In the genomic region with DNA sequence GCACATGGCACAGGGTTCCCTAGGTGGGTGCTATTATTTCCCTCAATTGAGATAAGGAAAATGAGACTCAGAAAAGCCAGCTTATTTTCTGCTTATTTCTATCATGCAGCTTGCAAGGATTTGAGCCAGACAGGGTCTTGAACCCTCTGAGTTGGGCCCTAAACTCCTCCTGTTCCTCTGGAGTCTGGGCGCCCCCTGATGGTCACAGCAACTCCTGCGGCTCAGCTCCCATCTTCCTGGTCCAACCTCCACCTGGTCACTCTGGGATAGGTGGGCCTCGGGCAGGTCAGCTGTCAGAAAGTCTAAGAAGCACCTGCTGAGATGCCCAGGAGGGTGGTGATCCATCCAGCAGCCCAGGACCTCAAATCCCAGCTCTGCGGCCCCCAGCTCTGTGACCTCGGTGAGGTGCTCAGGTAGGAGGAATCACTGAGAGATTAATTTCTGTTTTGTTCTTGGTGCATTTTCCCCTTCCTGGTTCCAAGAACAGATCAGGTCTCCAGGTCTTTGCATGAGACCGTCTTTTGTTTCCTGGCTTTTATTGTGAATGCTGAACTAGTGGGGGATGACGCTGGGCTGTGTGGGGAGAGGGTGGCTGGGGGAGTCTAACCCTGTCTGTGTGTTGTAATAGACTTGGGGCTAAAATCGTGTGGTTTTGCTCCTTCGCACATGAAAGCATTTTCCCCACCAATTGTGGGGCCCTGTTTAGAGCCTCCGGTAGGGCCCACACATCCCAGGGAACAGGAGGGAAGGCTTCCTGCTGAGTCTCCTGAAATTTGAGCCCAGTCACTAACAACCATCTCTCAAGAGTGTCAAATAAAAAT, we compare ENCODE assay signal across 8 cellular contexts. TPM values are rescaled to one million over a fixed set of nuclear protein-coding genes. Genes with fewer than 3 reads are reported as not detected.
A peak's percentile ranks its signal among the peaks of the same experiment; 100 is the strongest.
DNase-seq lines count a peak whose midpoint lies in the region; ATAC-seq, FAIRE-seq and TF ChIP-seq lines count a peak whose summit lies in the region.

No MANE protein-coding gene starts in this region.

- no peak overlapping the region for H3K27ac ChIP-seq in ascending aorta
- H3K27ac ChIP-seq in lower lobe of right lung, result no peak overlapping the region

- no peak for FAIRE-seq in GM19239 (lab: Jason Lieb, UNC)

- H3K4me3 ChIP-seq in BJ (ENCODE audit: low read depth, low read length), result no peak overlapping the region
- no peak overlapping the region for H3K4me3 ChIP-seq in ascending aorta
- no peak overlapping the region for H3K4me3 ChIP-seq in lower lobe of right lung

- H3K36me3 ChIP-seq in BJ (ENCODE audit: control insufficient read depth, insufficient read depth, low read length) (no peaks in the 10 kb centered on the region), ascending aorta (no peaks in the 10 kb centered on the region), lower lobe of right lung (no peaks in the 10 kb centered on the region)

- CTCF ChIA-PET in BJ (lab: Yijun Ruan, JAX), result interaction anchor here (0.6 to 13.9 kb wide), 7 partner anchors 11 to 403 kb away, joined by 3 to 149 read pairs (median 3); no protein-coding TSS in a partner anchor

- no peak for DNase-seq in BJ (ENCODE audit: low read depth)
- DNase-seq in GM19239 (ENCODE audit: insufficient read length, low spot score), result peak; percentile 36
- peak; percentile 95 for DNase-seq in NCI-H2171 treated with DMSO at 0.1 percent for 48 hours (lab: John Stamatoyannopoulos, UW)
- no peak for DNase-seq in ascending aorta (ENCODE audit: low spot score in 2 of 2)
- no peak for DNase-seq in lower lobe of right lung
- no peak for DNase-seq in medulla oblongata (ENCODE audit: extremely low spot score)

- ATAC-seq in lower lobe of right lung, result no peak
- no peak for ATAC-seq in HG02678 (IDR thresholded peaks at IDR 0.05; ENCODE audit: unreplicated experiment)
- ATAC-seq in GM18870 (IDR thresholded peaks at IDR 0.05; ENCODE audit: unreplicated experiment), result no peak

- POLR2A ChIA-PET in BJ (lab: Charles Lee), result no interaction called here

- intact Hi-C loops in ascending aorta (cut with DNase I), result no loop called here
- intact Hi-C loops in lower lobe of right lung (cut with DNase I), result no loop called here

- H3K9me3 ChIP-seq in ascending aorta (no peaks in the 10 kb centered on the region), lower lobe of right lung (no peaks in the 10 kb centered on the region)

- peaks cover 0 to 11% of the 10 kb centered on the region in 2 donors for H3K4me1 ChIP-seq in ascending aorta
- H3K4me1 ChIP-seq in lower lobe of right lung, result no peaks in the 10 kb centered on the region

- H3K27me3 ChIP-seq in BJ (ENCODE audit: control insufficient read depth, insufficient read depth, low read length) (peaks cover 4% of the 10 kb centered on the region; the same call in 1 of the 2 replicates), ascending aorta (no peaks in the 10 kb centered on the region), lower lobe of right lung (ENCODE audit: low read depth) (peaks cover 14% of the 10 kb centered on the region)

- peak; percentile 67 for TF ChIP-seq CTCF in BJ (IDR thresholded peaks at IDR 0.05; ENCODE audit: insufficient read depth, low read depth, low read length)
- TF ChIP-seq CTCF in ascending aorta (IDR thresholded peaks at IDR 0.05), result peak in 2 of 3 experiments; percentile 38 to 66
- peak; percentile 42 for TF ChIP-seq CTCF in lower lobe of right lung (IDR thresholded peaks at IDR 0.05)

RNA-seq across cellular contexts. Expression of gene TMEM130, which starts 32.8 kb away (rescaled TPM):
- 4.4 and 6.4 TPM in 2 replicates for polyA plus RNA-seq in BJ (2011; rRNA removed)
- 1.6 and 4.4 TPM in 2 replicates for polyA minus RNA-seq in BJ (2011; rRNA and poly(A)+ RNA removed)
- total RNA-seq in ascending aorta, result 33.6 TPM
- total RNA-seq in lower lobe of right lung, result 2.9 TPM

RNA-seq across cellular contexts. Expression of gene TRRAP, which starts 41.3 kb away (rescaled TPM):
- polyA plus RNA-seq in BJ (2011; rRNA removed), result 11.8 and 17.2 TPM in 2 replicates
- 35.6 and 41.3 TPM in 2 replicates for polyA minus RNA-seq in BJ (2011; rRNA and poly(A)+ RNA removed)
- total RNA-seq in ascending aorta, result 23.4 TPM
- total RNA-seq in lower lobe of right lung, result 38.5 TPM

Comparison
In these comparisons a context has a peak if more than half of its experiments do, and no peak if none do; other contexts are left out.
1. DNase-seq: peak in GM19239 (single experiment) and NCI-H2171 treated with DMSO at 0.1 percent for 48 hours (single experiment); none in BJ (single experiment), ascending aorta (0 of 2), lower lobe of right lung (single experiment) and medulla oblongata (single experiment).
2. Peak in every context shown above with its lines, with median percentiles within 50 percentile points of each other: CTCF ChIP-seq.